In the genomic region with DNA sequence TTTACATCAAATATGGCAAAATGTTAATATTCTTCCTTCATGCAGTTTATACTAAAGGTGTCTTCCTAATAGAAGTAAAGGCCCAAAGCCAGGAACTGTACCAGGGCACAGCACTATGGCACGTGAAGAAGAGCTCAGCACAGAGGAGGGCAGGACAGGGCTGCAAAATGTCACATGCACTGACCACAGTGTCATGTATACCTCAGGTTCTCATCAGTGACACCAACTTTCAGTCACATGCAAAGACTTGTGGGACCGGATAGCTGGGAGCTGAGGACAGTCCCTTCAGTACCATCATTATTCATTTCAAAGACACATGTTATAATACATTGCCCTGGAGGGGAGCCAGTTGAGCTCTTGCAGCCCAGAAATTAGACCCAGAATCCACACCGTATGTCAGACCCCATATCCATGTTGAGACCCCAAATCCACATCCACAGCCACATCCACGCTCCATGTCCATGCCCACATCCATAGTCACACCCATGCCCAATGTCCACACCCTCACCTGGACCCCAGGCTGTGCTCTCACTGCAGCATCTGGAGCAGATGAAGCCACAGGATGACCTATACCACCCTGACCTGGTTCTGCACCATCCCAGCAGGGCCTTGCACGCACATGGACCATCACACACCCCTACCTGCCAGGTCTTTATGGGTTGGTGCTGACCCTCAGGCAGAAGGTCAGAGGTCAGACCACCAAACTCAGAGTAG, we compare ENCODE assay signal across 17 cellular contexts.
A peak's percentile ranks its signal among the peaks of the same experiment; 100 is the strongest.
DNase-seq lines count a peak whose midpoint lies in the region; ATAC-seq lines count a peak whose summit lies in the region.
"Had no signal": no experiment of that assay in that cellular context is flagged by ENCODE, and none has a peak within 500 bp of the region (broad histone marks: within the 10 kb centered on the region; RNA-seq: fewer than 3 reads in every experiment).

No MANE protein-coding gene starts in this region.

- DNase-seq in activated CD8-positive, alpha-beta memory T cell treated with anti-CD3 and anti-CD28 coated beads, Interleukin-2, amount 10 ng/mL, durations not matched to agents 7 days and 5 days: peak; percentile 22
- DNase-seq in activated CD8-positive, alpha-beta memory T cell treated with anti-CD3 and anti-CD28 coated beads, Interleukin-2, amount 50 U/mL, for 4 hours: no peak
- DNase-seq in islet precursor cell (peak; percentile 15), aorta (no peak), HAP-1 (ENCODE audit: low spot score in 2 of 2) (no peak)
- no peak for DNase-seq in stimulated activated effector memory CD8-positive, alpha-beta T cell treated with anti-CD3 and anti-CD28 coated beads, Interleukin-12 subunit alpha, Interleukin-12 subunit beta, amount 100 ng/mL, for 72 hours (ENCODE audit: low spot score in 2 of 2)
- no peak for DNase-seq in activated naive CD4-positive, alpha-beta T cell treated with anti-CD3 and anti-CD28 coated beads, Interleukin-2, amount 50 U/mL, for 16 hours
- DNase-seq: AML-193; CD4-positive, CD25-positive, alpha-beta regulatory T cell; DMS79; H7 had no signal

- no peak overlapping the region for H3K27ac Mint-ChIP-seq in activated CD8-positive, alpha-beta memory T cell treated with anti-CD3 and anti-CD28 coated beads, Interleukin-2, amount 10 ng/mL, durations not matched to agents 7 days and 5 days
- H3K27ac Mint-ChIP-seq in stimulated activated effector memory CD8-positive, alpha-beta T cell treated with anti-CD3 and anti-CD28 coated beads, Interleukin-12 subunit alpha, Interleukin-12 subunit beta, amount 100 ng/mL, for 72 hours: no peak overlapping the region
- H3K27ac Mint-ChIP-seq: CD4-positive, CD25-positive, alpha-beta regulatory T cell; GM23338 had no signal

- WGBS in aorta, 2 donors: 60 to 68% methylated on average over 5 of the region's 5 CpGs

- H3K4me1 Mint-ChIP-seq in activated CD8-positive, alpha-beta memory T cell treated with anti-CD3 and anti-CD28 coated beads, Interleukin-2, amount 10 ng/mL, durations not matched to agents 7 days and 5 days: no peaks in the 10 kb centered on the region
- no peaks in the 10 kb centered on the region for H3K4me1 Mint-ChIP-seq in stimulated activated effector memory CD8-positive, alpha-beta T cell treated with anti-CD3 and anti-CD28 coated beads, Interleukin-12 subunit alpha, Interleukin-12 subunit beta, amount 100 ng/mL, for 72 hours
- H3K4me1 Mint-ChIP-seq: CD4-positive, CD25-positive, alpha-beta regulatory T cell; GM23338 had no signal

- H3K4me3 Mint-ChIP-seq in activated CD8-positive, alpha-beta memory T cell treated with anti-CD3 and anti-CD28 coated beads, Interleukin-2, amount 10 ng/mL, durations not matched to agents 7 days and 5 days: no peak overlapping the region
- no peak overlapping the region for H3K4me3 Mint-ChIP-seq in stimulated activated effector memory CD8-positive, alpha-beta T cell treated with anti-CD3 and anti-CD28 coated beads, Interleukin-12 subunit alpha, Interleukin-12 subunit beta, amount 100 ng/mL, for 72 hours
- H3K4me3 Mint-ChIP-seq: CD4-positive, CD25-positive, alpha-beta regulatory T cell; GM23338 had no signal

- H3K9me3 Mint-ChIP-seq in activated CD8-positive, alpha-beta memory T cell treated with anti-CD3 and anti-CD28 coated beads, Interleukin-2, amount 10 ng/mL, durations not matched to agents 7 days and 5 days (ENCODE audit: low read depth): peaks cover 4% of the 10 kb centered on the region
- peaks cover 4% of the 10 kb centered on the region for H3K9me3 Mint-ChIP-seq in stimulated activated effector memory CD8-positive, alpha-beta T cell treated with anti-CD3 and anti-CD28 coated beads, Interleukin-12 subunit alpha, Interleukin-12 subunit beta, amount 100 ng/mL, for 72 hours

- no peaks in the 10 kb centered on the region for H3K36me3 ChIP-seq in aorta (ENCODE audit: control insufficient read depth in 1 of 2, insufficient read depth in 2 of 2, low read length in 1 of 2)
- H3K36me3 ChIP-seq in HAP-1 (replicated peaks): no peaks in the 10 kb centered on the region
- H3K36me3 ChIP-seq: BLaER1 had no signal

- H3K27ac ChIP-seq in aorta (ENCODE audit: low read depth in 1 of 2, low read length in 2 of 2): no peak overlapping the region
- H3K27ac ChIP-seq: 22Rv1, BLaER1 had no signal

- no peaks in the 10 kb centered on the region for H3K27me3 Mint-ChIP-seq in activated CD8-positive, alpha-beta memory T cell treated with anti-CD3 and anti-CD28 coated beads, Interleukin-2, amount 10 ng/mL, durations not matched to agents 7 days and 5 days
- H3K27me3 Mint-ChIP-seq: CD4-positive, CD25-positive, alpha-beta regulatory T cell had no signal

- no peak overlapping the region for H3K4me3 ChIP-seq in aorta (ENCODE audit: low read length in 2 of 2)
- H3K4me3 ChIP-seq in HAP-1: no peak overlapping the region
- H3K4me3 ChIP-seq: BLaER1, GM12878, GM23338 had no signal

- no peaks in the 10 kb centered on the region for H3K27me3 ChIP-seq in aorta (ENCODE audit: control insufficient read depth in 1 of 2, insufficient read depth in 2 of 2, low read length in 1 of 2)
- no peaks in the 10 kb centered on the region for H3K27me3 ChIP-seq in HAP-1 (ENCODE audit: low read depth)
- H3K27me3 ChIP-seq: BLaER1 had no signal

- intact Hi-C loops in aorta (cut with DNase I): no loop called here

- H3K4me1 ChIP-seq in aorta (ENCODE audit: control insufficient read depth in 1 of 2, insufficient read depth in 2 of 2, low read length in 2 of 2): no peaks in the 10 kb centered on the region
- no peaks in the 10 kb centered on the region for H3K4me1 ChIP-seq in HAP-1
- H3K4me1 ChIP-seq: BLaER1 had no signal

- no peak for ATAC-seq in activated CD8-positive, alpha-beta memory T cell treated with anti-CD3 and anti-CD28 coated beads, Interleukin-2, amount 10 ng/mL, durations not matched to agents 7 days and 5 days
- peak; percentile 16 for ATAC-seq in stimulated activated effector memory CD8-positive, alpha-beta T cell treated with anti-CD3 and anti-CD28 coated beads, Interleukin-12 subunit alpha, Interleukin-12 subunit beta, amount 100 ng/mL, for 72 hours
- peak; percentile 8 for ATAC-seq in aorta (ENCODE audit: low FRiP score)
- ATAC-seq in HG03039 (IDR thresholded peaks at IDR 0.05; ENCODE audit: unreplicated experiment): no peak
- ATAC-seq: GM12878, GM23338, HepG2 had no signal

- H3K9me3 ChIP-seq in aorta (ENCODE audit: control insufficient read depth, low read length): no peaks in the 10 kb centered on the region
- H3K9me3 ChIP-seq in HAP-1: no peaks in the 10 kb centered on the region; the same call in 1 of the 2 replicates

- in situ Hi-C loops in HAP-1 (cut with MboI; ENCODE audit: low sequenced_read_pairs): loop anchor here (10.0 kb wide), 1 partner anchor 65 kb away; no protein-coding TSS in a partner anchor

- CTCF ChIA-PET in activated CD8-positive, alpha-beta memory T cell treated with anti-CD3 and anti-CD28 coated beads, Interleukin-2, amount 10 ng/mL, durations not matched to agents 7 days and 5 days (lab: Charles Lee): no interaction called here

- no peaks in the 10 kb centered on the region for H3K36me3 Mint-ChIP-seq in activated CD8-positive, alpha-beta memory T cell treated with anti-CD3 and anti-CD28 coated beads, Interleukin-2, amount 10 ng/mL, durations not matched to agents 7 days and 5 days
- no peaks in the 10 kb centered on the region for H3K36me3 Mint-ChIP-seq in stimulated activated effector memory CD8-positive, alpha-beta T cell treated with anti-CD3 and anti-CD28 coated beads, Interleukin-12 subunit alpha, Interleukin-12 subunit beta, amount 100 ng/mL, for 72 hours
- H3K36me3 Mint-ChIP-seq: CD4-positive, CD25-positive, alpha-beta regulatory T cell had no signal

Comparison
In these comparisons a context has a peak if more than half of its experiments do, and no peak if none do; other contexts are left out.
1. DNase-seq: peak in activated CD8-positive, alpha-beta memory T cell treated with anti-CD3 and anti-CD28 coated beads, Interleukin-2, amount 10 ng/mL, durations not matched to agents 7 days and 5 days (single experiment) and islet precursor cell (single experiment); none in activated CD8-positive, alpha-beta memory T cell treated with anti-CD3 and anti-CD28 coated beads, Interleukin-2, amount 50 U/mL, for 4 hours (single experiment), stimulated activated effector memory CD8-positive, alpha-beta T cell treated with anti-CD3 and anti-CD28 coated beads, Interleukin-12 subunit alpha, Interleukin-12 subunit beta, amount 100 ng/mL, for 72 hours (0 of 2), aorta (0 of 2), HAP-1 (0 of 2) and activated naive CD4-positive, alpha-beta T cell treated with anti-CD3 and anti-CD28 coated beads, Interleukin-2, amount 50 U/mL, for 16 hours (single experiment).
2. ATAC-seq: peak in stimulated activated effector memory CD8-positive, alpha-beta T cell treated with anti-CD3 and anti-CD28 coated beads, Interleukin-12 subunit alpha, Interleukin-12 subunit beta, amount 100 ng/mL, for 72 hours (single experiment) and aorta (single experiment); none in activated CD8-positive, alpha-beta memory T cell treated with anti-CD3 and anti-CD28 coated beads, Interleukin-2, amount 10 ng/mL, durations not matched to agents 7 days and 5 days (single experiment) and HG03039 (single experiment).